Comparison of ENCODE assay signal across 8 cellular contexts in the genomic region with DNA sequence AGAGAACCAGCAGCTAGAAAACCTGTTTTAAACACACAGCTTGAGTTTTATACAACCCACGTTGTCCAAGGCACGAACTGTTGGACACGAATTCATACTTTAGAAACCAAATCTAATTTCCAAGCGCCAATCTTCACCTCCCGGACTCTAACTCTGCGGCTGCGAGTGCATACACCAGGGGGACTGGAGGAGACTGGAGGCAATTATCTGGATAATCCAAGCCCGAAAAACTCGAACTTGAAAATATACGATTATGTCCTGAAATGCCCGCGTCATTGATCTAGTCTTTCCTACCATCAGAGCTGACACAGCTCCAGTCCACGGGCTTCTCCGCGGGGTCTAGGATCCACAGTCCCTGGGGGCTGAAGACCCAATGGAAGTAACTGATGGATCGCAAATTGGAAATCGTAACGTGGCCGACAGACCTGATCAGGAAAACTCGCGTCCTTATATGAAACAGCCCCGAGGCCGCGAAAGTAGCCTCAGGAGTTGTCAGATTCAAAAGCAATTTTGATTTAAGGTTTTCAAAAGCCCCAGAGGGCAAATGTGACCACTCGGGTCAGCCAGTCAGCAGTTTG. TPM values are rescaled to one million over a fixed set of nuclear protein-coding genes. Genes with fewer than 3 reads are reported as not detected.
DNase-seq lines count a peak whose midpoint lies in the region; ATAC-seq and TF ChIP-seq lines count a peak whose summit lies in the region.

No MANE protein-coding gene starts in this region.

- no peaks in the 10 kb centered on the region for H3K9me3 ChIP-seq in vagina

- H3K4me3 ChIP-seq in cardiac fibroblast (replicated peaks in 1 of 2; ENCODE audit: low read depth in 2 of 2, low read length in 2 of 2) (peak overlapping the region; percentile 49 to 66), mesendoderm (ENCODE audit: low read length) (peak overlapping the region; percentile 63), vagina (peak overlapping the region; percentile 64 to 69)

- H3K18ac ChIP-seq in mesendoderm (ENCODE audit: low read length) = peak overlapping the region; percentile 44

- TF ChIP-seq CTCF in cardiac fibroblast (IDR thresholded peaks at IDR 0.05; ENCODE audit: low read depth, low read length) (peak; percentile 3), vagina (IDR thresholded peaks at IDR 0.05) (no peak)

- no CpG with 5 or more reads among the region's 25 CpGs for WGBS in mesendoderm (ENCODE audit: extremely low coverage, insufficient coverage, low lambda C conversion rate)

- no peak for TF ChIP-seq POLR2A in vagina (IDR thresholded peaks at IDR 0.05)

- peak overlapping the region; percentile 89 for H3K56ac ChIP-seq in mesendoderm (ENCODE audit: low read length)

- no peak overlapping the region for H3K23ac ChIP-seq in mesendoderm (ENCODE audit: low read length)

- peak overlapping the region; percentile 40 for H3K4ac ChIP-seq in mesendoderm (ENCODE audit: low read depth, low read length)

- intact Hi-C loops in vagina (cut with DNase I) = no loop called here

- peak overlapping the region; percentile 77 for H3K9ac ChIP-seq in mesendoderm (ENCODE audit: low read length)

- H2BK120ac ChIP-seq in mesendoderm (ENCODE audit: low read depth, low read length) = no peak overlapping the region

- H3K36me3 ChIP-seq in mesendoderm (ENCODE audit: control insufficient read depth, insufficient read depth, low read length) (no peaks in the 10 kb centered on the region), vagina (no peaks in the 10 kb centered on the region)

- H3K4me1 ChIP-seq in mesendoderm (ENCODE audit: control insufficient read depth, low read depth, low read length) = peaks cover 5% of the 10 kb centered on the region
- H3K4me1 ChIP-seq in vagina = peaks cover 39% of the 10 kb centered on the region

- H2BK15ac ChIP-seq in mesendoderm (replicated peaks; ENCODE audit: low read depth) = no peak overlapping the region

- no peaks in the 10 kb centered on the region for H3K27me3 ChIP-seq in mesendoderm (ENCODE audit: insufficient read depth, low read length, poor library complexity)
- H3K27me3 ChIP-seq in vagina = no peaks in the 10 kb centered on the region

- peak; percentile 9 for DNase-seq in activated naive CD4-positive, alpha-beta T cell treated with Interleukin-2 at 50 U/mL for 16 hours
- no peak for DNase-seq in activated naive CD4-positive, alpha-beta T cell (lab: John Stamatoyannopoulos, UW)
- peak; percentile 81 for DNase-seq in OCI-M1 (lab: John Stamatoyannopoulos, UW)
- DNase-seq in cardiac fibroblast (ENCODE audit: low read depth in 2 of 2) = peak; percentile 8 to 35
- DNase-seq in mesendoderm = peak; percentile 60
- DNase-seq in vagina (ENCODE audit: extremely low spot score in 2 of 2) = no peak
- DNase-seq in GM19240 (ENCODE audit: insufficient read length, low spot score) = no peak

- H4K5ac ChIP-seq in mesendoderm (ENCODE audit: low read length) = no peak overlapping the region

- H3K4me2 ChIP-seq in mesendoderm (ENCODE audit: low read length) = peak overlapping the region; percentile 61

- peaks cover 2% of the 10 kb centered on the region for H3K79me2 ChIP-seq in mesendoderm (ENCODE audit: control insufficient read depth, insufficient read depth, low read length)

- H4K8ac ChIP-seq in mesendoderm (ENCODE audit: low read depth, low read length) = no peak overlapping the region

- H2BK5ac ChIP-seq in mesendoderm (ENCODE audit: low read length) = no peak overlapping the region

- H3K27ac ChIP-seq in mesendoderm (ENCODE audit: low read depth, low read length) (no peak overlapping the region), vagina (peak overlapping the region; percentile 79)

- H3K79me1 ChIP-seq in mesendoderm (ENCODE audit: low read length) = no peaks in the 10 kb centered on the region

- no peak for ATAC-seq in GM19452 (IDR thresholded peaks at IDR 0.05; ENCODE audit: unreplicated experiment)

- H2AK5ac ChIP-seq in mesendoderm (ENCODE audit: low read length) = no peak overlapping the region

RNA-seq across cellular contexts. Expression of gene HEY2, which starts 0.8 kb away (rescaled TPM):
- 11.1 TPM for polyA plus RNA-seq in mesendoderm (2013, experiment 1 of 2)
- 11.3 TPM for polyA plus RNA-seq in mesendoderm (2013, experiment 2 of 2)
- 0.98 TPM for total RNA-seq in vagina

RNA-seq across cellular contexts. Expression of gene NCOA7, which starts 42.1 kb away (rescaled TPM):
- polyA plus RNA-seq in mesendoderm (2013, experiment 1 of 2) = 3.2 TPM
- polyA plus RNA-seq in mesendoderm (2013, experiment 2 of 2) = 3.8 TPM
- total RNA-seq in vagina = 48.6 TPM

Comparison
In these comparisons a context has a peak if more than half of its experiments do, and no peak if none do; other contexts are left out.
1. DNase-seq: peak in activated naive CD4-positive, alpha-beta T cell treated with Interleukin-2 at 50 U/mL for 16 hours (single experiment), OCI-M1 (single experiment), cardiac fibroblast (2 of 2) and mesendoderm (single experiment); none in activated naive CD4-positive, alpha-beta T cell (0 of 4), vagina (0 of 2) and GM19240 (single experiment).
2. Peak in every context shown above with its lines, with median percentiles within 50 percentile points of each other: H3K4me3 ChIP-seq.